Comparison of ENCODE assay signal across 18 cellular contexts in genomic region chr5:169281625-169282024, GRCh38. TPM values are rescaled to one million over a fixed set of nuclear protein-coding genes. Genes with fewer than 3 reads are reported as not detected.
DNase-seq lines count a peak whose midpoint lies in the region; TF ChIP-seq lines count a peak whose summit lies in the region.
"Had no signal": no experiment of that assay in that cellular context is flagged by ENCODE, and none has a peak within 500 bp of the region (broad histone marks: within the 10 kb centered on the region; RNA-seq: fewer than 3 reads in every experiment).

No MANE protein-coding gene starts in this region.

- H3K36me3 ChIP-seq in SK-N-SH (replicated peaks in 1 of 2; ENCODE audit: control insufficient read depth in 1 of 2, insufficient read depth in 2 of 2, low read length in 1 of 2): peaks cover 8 to 50% of the 10 kb centered on the region in 2 experiments
- peaks cover 0 to 74% of the 10 kb centered on the region in 2 experiments for H3K36me3 ChIP-seq in mesenchymal stem cell (ENCODE audit: control insufficient read depth in 1 of 2, insufficient read depth in 2 of 2, low read depth in 1 of 2, low read length in 2 of 2)
- H3K36me3 ChIP-seq: HAP-1 had no signal

- H2AFZ ChIP-seq in SK-N-SH (ENCODE audit: low read depth) (no peak overlapping the region), mesenchymal stem cell (ENCODE audit: low read depth, low read length) (no peak overlapping the region)

- no peak overlapping the region for H4K8ac ChIP-seq in mesenchymal stem cell (ENCODE audit: low read length)

- no peak overlapping the region for H2AK5ac ChIP-seq in mesenchymal stem cell (ENCODE audit: low read length, severe bottlenecking)

- no peaks in the 10 kb centered on the region for H3K9me3 ChIP-seq in SK-N-SH
- peaks cover 10% of the 10 kb centered on the region for H3K9me3 ChIP-seq in mesenchymal stem cell (ENCODE audit: control insufficient read depth, low read length)
- H3K9me3 ChIP-seq: HAP-1 had no signal

- H3K79me2 ChIP-seq in SK-N-SH (ENCODE audit: insufficient read depth): peaks cover 21% of the 10 kb centered on the region

- no peak overlapping the region for H3K4me3 ChIP-seq in AG10803 (ENCODE audit: low read length)
- no peak overlapping the region for H3K4me3 ChIP-seq in SK-N-SH (ENCODE audit: low read depth in 2 of 2, low read length in 1 of 2)
- H3K4me3 ChIP-seq in mesenchymal stem cell (ENCODE audit: insufficient read depth in 1 of 2, low read depth in 1 of 2, low read length in 2 of 2): no peak overlapping the region
- H3K4me3 ChIP-seq: HAP-1 had no signal

- no peak overlapping the region for H2BK15ac ChIP-seq in mesenchymal stem cell (ENCODE audit: low read depth, poor library complexity, severe bottlenecking)

- WGBS in SK-N-SH (ENCODE audit: low lambda C conversion rate): 65% methylated on average over 1 of the region's 1 CpG
- WGBS in mesenchymal stem cell: 83% methylated on average over 1 of the region's 1 CpG

- POLR2A ChIA-PET in SK-N-SH (lab: Yijun Ruan, JAX): interaction anchor here (0.9 kb wide), 1 partner anchor 623 kb away, joined by 3 read pairs; no protein-coding TSS in a partner anchor

- H3K18ac ChIP-seq in mesenchymal stem cell (ENCODE audit: low read depth in 1 of 2, low read length in 2 of 2): no peak overlapping the region

- peak overlapping the region in 1 of 2 experiments; percentile 55; a peak in 1 of 4 replicates for H3K27ac ChIP-seq in SK-N-SH (ENCODE audit: low read depth in 2 of 2, low read length in 1 of 2)
- no peak overlapping the region for H3K27ac ChIP-seq in mesenchymal stem cell (ENCODE audit: low read length, poor library complexity, severe bottlenecking)
- H3K27ac ChIP-seq: 22Rv1 had no signal

- CTCF ChIA-PET in SK-N-SH (lab: Yijun Ruan, JAX): interaction anchor here (1.7 kb wide), 1 partner anchor 20 kb away, joined by 4 read pairs; no protein-coding TSS in a partner anchor

- H3K9ac ChIP-seq in SK-N-SH (no peak overlapping the region), mesenchymal stem cell (ENCODE audit: low read length) (no peak overlapping the region)

- H3K79me1 ChIP-seq in mesenchymal stem cell (replicated peaks; ENCODE audit: low read length, poor library complexity, severe bottlenecking): no peaks in the 10 kb centered on the region

- H3F3A ChIP-seq in SK-N-SH (replicated peaks; ENCODE audit: insufficient read depth): no peaks in the 10 kb centered on the region

- H2BK12ac ChIP-seq in mesenchymal stem cell (ENCODE audit: low read length in 2 of 2): no peak overlapping the region

- H3K27me3 ChIP-seq in SK-N-SH (ENCODE audit: insufficient read depth) (no peaks in the 10 kb centered on the region), mesenchymal stem cell (ENCODE audit: control insufficient read depth in 1 of 2, insufficient read depth in 1 of 2, low read length in 2 of 2) (no peaks in the 10 kb centered on the region)

- DNase-seq in AG10803 (ENCODE audit: low read depth) (peak; percentile 68), SK-N-SH (peak; percentile 36), fibroblast of gingiva (ENCODE audit: low read depth) (peak; percentile 52), mesenchymal stem cell (no peak), T-helper 1 cell (no peak), GM20000 (ENCODE audit: low spot score) (no peak)
- DNase-seq: AML-193; C1 segment of cervical spinal cord; Calu3; CD4-positive, alpha-beta memory T cell; COR-L47; DMS53; DMS79 treated with DMSO at 0.1 percent for 48 hours; GF-D8; GOT3; HFFc6 had no signal

- no peak for TF ChIP-seq CTCF in AG10803 (conservative IDR thresholded peaks at IDR 0.05; ENCODE audit: low read length)
- TF ChIP-seq CTCF in SK-N-SH (IDR thresholded peaks at IDR 0.05): no peak
- no peak for TF ChIP-seq CTCF in GM20000 (IDR thresholded peaks at IDR 0.05; ENCODE audit: extremely low read depth, missing control alignments)

- no peak overlapping the region for H3K4ac ChIP-seq in mesenchymal stem cell (ENCODE audit: low read depth in 1 of 2, low read length in 2 of 2)

- H3K4me2 ChIP-seq in SK-N-SH: no peak overlapping the region
- no peak overlapping the region for H3K4me2 ChIP-seq in mesenchymal stem cell (ENCODE audit: low read length, poor library complexity, severe bottlenecking)

- H3K9me2 ChIP-seq in SK-N-SH: no peaks in the 10 kb centered on the region

- no peak overlapping the region for H3K23ac ChIP-seq in mesenchymal stem cell (ENCODE audit: low read length in 2 of 2)

- H2BK5ac ChIP-seq in mesenchymal stem cell (ENCODE audit: low read depth, low read length, poor library complexity, severe bottlenecking): no peak overlapping the region

- H3K4me1 ChIP-seq in SK-N-SH (ENCODE audit: control insufficient read depth in 1 of 2, insufficient read depth in 2 of 2, low read depth in 1 of 2, low read length in 1 of 2) (peaks cover 0 to 29% of the 10 kb centered on the region in 2 experiments; a peak in 2 of 4 replicates), mesenchymal stem cell (ENCODE audit: control insufficient read depth, insufficient read depth, low read depth, low read length) (no peaks in the 10 kb centered on the region)
- H3K4me1 ChIP-seq: HAP-1 had no signal

- H3K14ac ChIP-seq in mesenchymal stem cell (ENCODE audit: low read length in 2 of 2): no peak overlapping the region

- peak in 1 of 2 experiments; percentile 90; a peak in 2 of 4 replicates for TF ChIP-seq EP300 in SK-N-SH (IDR thresholded peaks at IDR 0.05; ENCODE audit: borderline replicate concordance in 1 of 2, low read depth in 1 of 2, low read length in 1 of 2)

- TF ChIP-seq RAD21 in SK-N-SH (IDR thresholded peaks at IDR 0.05; ENCODE audit: low read length): no peak

- no peaks in the 10 kb centered on the region; the same call in 1 of the 2 replicates for H4K20me1 ChIP-seq in SK-N-SH (ENCODE audit: insufficient read depth)

- no peak overlapping the region for H4K91ac ChIP-seq in mesenchymal stem cell (ENCODE audit: low read length)

- no peak overlapping the region for H2BK120ac ChIP-seq in mesenchymal stem cell (ENCODE audit: low read depth, low read length)

TF ChIP-seq in SK-N-SH, 30 proteins besides CTCF, POLR2A, EP300 and RAD21:
- TF ChIP-seq MAX (IDR thresholded peaks at IDR 0.05; ENCODE audit: low read depth) (no peak), CHD2 (IDR thresholded peaks at IDR 0.05; ENCODE audit: low read length, partially characterized antibody) (peak; percentile 51), SMC3 (IDR thresholded peaks at IDR 0.05; ENCODE audit: low read depth, low read length) (no peak), TAF1 (IDR thresholded peaks at IDR 0.05; ENCODE audit: borderline replicate concordance, low read depth, low read length) (no peak), JUND (IDR thresholded peaks at IDR 0.05) (no peak), RCOR1 (IDR thresholded peaks at IDR 0.05; ENCODE audit: low read length) (peak; percentile 92), FOXJ3 (CRISPR knock-in tag; IDR thresholded peaks at IDR 0.05) (peak; percentile 51; the same call in 1 of the 2 replicates), GATA2 (CRISPR knock-in tag; IDR thresholded peaks at IDR 0.05) (peak; percentile 79)

RNA-seq across cellular contexts. Expression of gene SLIT3, which starts 19.3 kb away (rescaled TPM):
- 80.0 and 119 TPM in 2 replicates for polyA plus RNA-seq in SK-N-SH (2012; rRNA removed)
- 65.8 and 110 TPM in 2 replicates for polyA plus RNA-seq in SK-N-SH (2012; cell fraction: cytosol; rRNA removed)
- 139 and 176 TPM in 2 replicates for polyA plus RNA-seq in SK-N-SH (2012; cell fraction: nucleus; rRNA removed)
- polyA plus RNA-seq in mesenchymal stem cell (2013, experiment 1 of 2): 0.57 TPM
- polyA plus RNA-seq in mesenchymal stem cell (2013, experiment 2 of 2): 0.41 TPM
- polyA plus RNA-seq: CD4-positive, alpha-beta memory T cell had no signal

Comparison
In these comparisons a context has a peak if more than half of its experiments do, and no peak if none do; other contexts are left out.
1. DNase-seq: peak in AG10803 (single experiment), SK-N-SH (single experiment) and fibroblast of gingiva (single experiment); none in mesenchymal stem cell (single experiment), T-helper 1 cell (0 of 5) and GM20000 (single experiment).